Comparison of ENCODE assay signal across 25 cellular contexts in the genomic region with DNA sequence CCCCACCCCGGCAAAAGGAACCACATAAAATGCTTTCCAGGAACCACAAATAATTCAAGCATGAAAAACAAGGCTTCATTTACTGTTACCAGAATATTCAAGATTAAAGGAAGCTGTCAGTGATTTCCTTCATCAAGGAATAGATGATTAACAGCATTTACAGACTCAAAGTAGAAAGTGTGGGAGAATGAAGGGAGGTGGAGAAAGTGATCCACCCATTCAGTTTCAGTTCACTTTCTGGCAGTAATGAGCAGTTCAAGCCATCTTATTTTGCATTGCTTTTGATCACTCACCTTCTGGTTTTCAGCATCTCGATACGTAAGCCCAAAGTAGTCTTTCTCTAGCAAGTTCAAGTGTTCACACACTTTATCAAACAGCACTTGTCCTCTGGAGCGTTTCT.
A peak's percentile ranks its signal among the peaks of the same experiment; 100 is the strongest.
DNase-seq lines count a peak whose midpoint lies in the region; ATAC-seq, FAIRE-seq and TF ChIP-seq lines count a peak whose summit lies in the region.
"Had no signal": no experiment of that assay in that cellular context is flagged by ENCODE, and none has a peak within 500 bp of the region (broad histone marks: within the 10 kb centered on the region; RNA-seq: fewer than 3 reads in every experiment).

No MANE protein-coding gene starts in this region.

- H3K36me3 ChIP-seq in OCI-LY7 (ENCODE audit: insufficient read depth, low read length) = no peaks in the 10 kb centered on the region
- no peaks in the 10 kb centered on the region for H3K36me3 ChIP-seq in kidney (ENCODE audit: control insufficient read depth in 1 of 2, insufficient read depth in 2 of 2, low read length in 2 of 2)
- H3K36me3 ChIP-seq: MG63, spleen had no signal

- no peak overlapping the region for H3K27ac Mint-ChIP-seq in activated naive CD8-positive, alpha-beta T cell treated with anti-CD3 and anti-CD28 coated beads, Interleukin-2, amount 50 U/mL, for 24 hours
- no peak overlapping the region for H3K27ac Mint-ChIP-seq in activated naive CD8-positive, alpha-beta T cell treated with anti-CD3 and anti-CD28 coated beads for 36 hours
- H3K27ac Mint-ChIP-seq: activated T-helper 17 cell treated with anti-CD3 and anti-CD28 coated beads, Interleukin-2, amount 50 U/mL, for 72 hours; dendritic cell treated with granulocyte-macrophage colony-stimulating factor and Interleukin-4, amounts not matched to agents 40 ng/mL and 50 ng/mL, for 4 days; T-helper 1 cell treated with Interleukin-12 subunit alpha and Interleukin-12 subunit beta and Interleukin-4 antibody, amounts not matched to agents 30 μg/mL and 1 μg/mL, for 36 hours; WTC11 had no signal

- no peaks in the 10 kb centered on the region for H3K79me2 ChIP-seq in OCI-LY7 (ENCODE audit: insufficient read depth, low read depth, low read length)

- BruUV-seq in OCI-LY7 (replicated peaks; lab: Mats Ljungman, UMichigan) = no TSS peak

- intact Hi-C loops in OCI-LY7 (cut with micrococcal nuclease; ENCODE audit: unreplicated experiment) = loop anchor here (10.0 kb wide), 1 partner anchor 210 kb away; no protein-coding TSS in a partner anchor
- intact Hi-C loops in kidney (cut with DNase I) = no loop called here

- CTCF ChIA-PET in OCI-LY7 (lab: Charles Lee; ENCODE audit: unreplicated experiment) = no interaction called here

- H3K9me3 Mint-ChIP-seq in activated naive CD8-positive, alpha-beta T cell treated with anti-CD3 and anti-CD28 coated beads, Interleukin-2, amount 50 U/mL, for 24 hours = no peaks in the 10 kb centered on the region
- no peaks in the 10 kb centered on the region for H3K9me3 Mint-ChIP-seq in activated naive CD8-positive, alpha-beta T cell treated with anti-CD3 and anti-CD28 coated beads for 36 hours
- H3K9me3 Mint-ChIP-seq: activated T-helper 17 cell treated with anti-CD3 and anti-CD28 coated beads, Interleukin-2, amount 50 U/mL, for 72 hours; dendritic cell treated with granulocyte-macrophage colony-stimulating factor and Interleukin-4, amounts not matched to agents 40 ng/mL and 50 ng/mL, for 4 days; IgD-negative memory B cell; T-helper 1 cell treated with Interleukin-12 subunit alpha and Interleukin-12 subunit beta and Interleukin-4 antibody, amounts not matched to agents 30 μg/mL and 1 μg/mL, for 36 hours had no signal

- no peaks in the 10 kb centered on the region for H3K4me1 Mint-ChIP-seq in activated naive CD8-positive, alpha-beta T cell treated with anti-CD3 and anti-CD28 coated beads, Interleukin-2, amount 50 U/mL, for 24 hours
- H3K4me1 Mint-ChIP-seq in activated naive CD8-positive, alpha-beta T cell treated with anti-CD3 and anti-CD28 coated beads for 36 hours = peaks cover 7% of the 10 kb centered on the region
- H3K4me1 Mint-ChIP-seq: activated T-helper 17 cell treated with anti-CD3 and anti-CD28 coated beads, Interleukin-2, amount 50 U/mL, for 72 hours; WTC11 had no signal

- H3K27ac ChIP-seq in OCI-LY7 (ENCODE audit: low read depth, low read length, poor library complexity, severe bottlenecking) (no peak overlapping the region), kidney (ENCODE audit: low read depth in 2 of 2, low read length in 2 of 2) (no peak overlapping the region)
- H3K27ac ChIP-seq: epithelial cell of prostate, HL-60, spleen, testis had no signal

- peak overlapping the region; percentile 53; the same call in 1 of the 2 replicates for H2AFZ ChIP-seq in OCI-LY7 (ENCODE audit: low read length)

- H3K9me2 ChIP-seq in OCI-LY7 (ENCODE audit: insufficient read depth, low read length) = no peaks in the 10 kb centered on the region

- no peak for FAIRE-seq in kidney (lab: Jason Lieb, UNC)
- FAIRE-seq: bronchial epithelial cell, frontal cortex had no signal

- H4K20me1 ChIP-seq in OCI-LY7 (ENCODE audit: insufficient read depth, low read length) = no peaks in the 10 kb centered on the region

- no peak overlapping the region for H3K4me3 Mint-ChIP-seq in activated naive CD8-positive, alpha-beta T cell treated with anti-CD3 and anti-CD28 coated beads, Interleukin-2, amount 50 U/mL, for 24 hours
- H3K4me3 Mint-ChIP-seq in activated naive CD8-positive, alpha-beta T cell treated with anti-CD3 and anti-CD28 coated beads for 36 hours = no peak overlapping the region
- H3K4me3 Mint-ChIP-seq: activated T-helper 17 cell treated with anti-CD3 and anti-CD28 coated beads, Interleukin-2, amount 50 U/mL, for 72 hours; dendritic cell treated with granulocyte-macrophage colony-stimulating factor and Interleukin-4, amounts not matched to agents 40 ng/mL and 50 ng/mL, for 4 days; IgD-negative memory B cell; T-helper 1 cell treated with Interleukin-12 subunit alpha and Interleukin-12 subunit beta and Interleukin-4 antibody, amounts not matched to agents 30 μg/mL and 1 μg/mL, for 36 hours; WTC11 had no signal

- H3K4me1 ChIP-seq in OCI-LY7 (ENCODE audit: insufficient read depth, low read length, poor library complexity, severe bottlenecking) (peaks cover 20% of the 10 kb centered on the region), kidney (ENCODE audit: control insufficient read depth in 1 of 2, insufficient read depth in 1 of 2, low read depth in 1 of 2, low read length in 2 of 2) (peaks cover 0 to 3% of the 10 kb centered on the region in 2 donors)
- H3K4me1 ChIP-seq: testis had no signal

- H3K27me3 Mint-ChIP-seq in activated naive CD8-positive, alpha-beta T cell treated with anti-CD3 and anti-CD28 coated beads, Interleukin-2, amount 50 U/mL, for 24 hours = no peaks in the 10 kb centered on the region
- H3K27me3 Mint-ChIP-seq in activated naive CD8-positive, alpha-beta T cell treated with anti-CD3 and anti-CD28 coated beads for 36 hours = no peaks in the 10 kb centered on the region
- H3K27me3 Mint-ChIP-seq: dendritic cell treated with granulocyte-macrophage colony-stimulating factor and Interleukin-4, amounts not matched to agents 40 ng/mL and 50 ng/mL, for 4 days; IgD-negative memory B cell had no signal

- no peak for DNase-seq in activated naive CD8-positive, alpha-beta T cell treated with anti-CD3 and anti-CD28 coated beads, Interleukin-2, amount 50 U/mL, for 24 hours
- DNase-seq in activated naive CD8-positive, alpha-beta T cell treated with anti-CD3 and anti-CD28 coated beads for 36 hours = no peak
- peak; percentile 7 for DNase-seq in OCI-LY7 (ENCODE audit: low spot score)
- no peak for DNase-seq in HT-29 (ENCODE audit: low spot score)
- DNase-seq in kidney = no peak
- DNase-seq: GF-D8, left cardiac atrium, MG63, NCI-H2081, NCI-H510A, SHP77 treated with DMSO at 0.1 percent for 48 hours, spleen, testis had no signal

- H3K4me3 ChIP-seq in OCI-LY7 (ENCODE audit: low read depth, low read length, poor library complexity, severe bottlenecking) (no peak overlapping the region), kidney (ENCODE audit: low read length in 2 of 2) (no peak overlapping the region)
- H3K4me3 ChIP-seq: MG63, spleen, testis had no signal

- POLR2A ChIA-PET in OCI-LY7 (lab: Charles Lee) = interaction anchor here (0.6 kb wide), 1 partner anchor 14 kb away, joined by 5 read pairs; no protein-coding TSS in a partner anchor

- H3K9me3 ChIP-seq in OCI-LY7 (ENCODE audit: low read length) (no peaks in the 10 kb centered on the region), kidney (ENCODE audit: control insufficient read depth in 1 of 2, low read length in 2 of 2) (no peaks in the 10 kb centered on the region)
- H3K9me3 ChIP-seq: MG63, spleen, testis had no signal

- H3K4me2 ChIP-seq in OCI-LY7 (ENCODE audit: low read length) = peak overlapping the region; percentile 57

- TF ChIP-seq CTCF in OCI-LY7 (conservative IDR thresholded peaks at IDR 0.05; ENCODE audit: low read length) (no peak), kidney (IDR thresholded peaks at IDR 0.05; ENCODE audit: borderline replicate concordance, extremely low read depth, insufficient read depth) (no peak)

- peak; percentile 40 for ATAC-seq in activated naive CD8-positive, alpha-beta T cell treated with anti-CD3 and anti-CD28 coated beads, Interleukin-2, amount 50 U/mL, for 24 hours
- ATAC-seq in HG02981 (IDR thresholded peaks at IDR 0.05; ENCODE audit: unreplicated experiment) (peak; percentile 79), GM18520 (IDR thresholded peaks at IDR 0.05; ENCODE audit: unreplicated experiment) (no peak), HG03432 (IDR thresholded peaks at IDR 0.05; ENCODE audit: unreplicated experiment) (no peak)
- ATAC-seq: activated T-helper 17 cell treated with anti-CD3 and anti-CD28 coated beads, Interleukin-2, amount 50 U/mL, for 72 hours; left cardiac atrium; WTC11 had no signal

- no peaks in the 10 kb centered on the region for H3K36me3 Mint-ChIP-seq in activated naive CD8-positive, alpha-beta T cell treated with anti-CD3 and anti-CD28 coated beads, Interleukin-2, amount 50 U/mL, for 24 hours (ENCODE audit: low read depth)
- H3K36me3 Mint-ChIP-seq in activated naive CD8-positive, alpha-beta T cell treated with anti-CD3 and anti-CD28 coated beads for 36 hours = no peaks in the 10 kb centered on the region
- H3K36me3 Mint-ChIP-seq: IgD-negative memory B cell, WTC11 had no signal

- H3K9ac ChIP-seq in kidney (ENCODE audit: low read length in 2 of 2) = no peak overlapping the region

Comparison
In these comparisons a context has a peak if more than half of its experiments do, and no peak if none do; other contexts are left out.
1. ATAC-seq: peak in activated naive CD8-positive, alpha-beta T cell treated with anti-CD3 and anti-CD28 coated beads, Interleukin-2, amount 50 U/mL, for 24 hours (single experiment) and HG02981 (single experiment); none in GM18520 (single experiment) and HG03432 (single experiment).